Comparison of ENCODE assay signal across 1 cellular context in the genomic region with DNA sequence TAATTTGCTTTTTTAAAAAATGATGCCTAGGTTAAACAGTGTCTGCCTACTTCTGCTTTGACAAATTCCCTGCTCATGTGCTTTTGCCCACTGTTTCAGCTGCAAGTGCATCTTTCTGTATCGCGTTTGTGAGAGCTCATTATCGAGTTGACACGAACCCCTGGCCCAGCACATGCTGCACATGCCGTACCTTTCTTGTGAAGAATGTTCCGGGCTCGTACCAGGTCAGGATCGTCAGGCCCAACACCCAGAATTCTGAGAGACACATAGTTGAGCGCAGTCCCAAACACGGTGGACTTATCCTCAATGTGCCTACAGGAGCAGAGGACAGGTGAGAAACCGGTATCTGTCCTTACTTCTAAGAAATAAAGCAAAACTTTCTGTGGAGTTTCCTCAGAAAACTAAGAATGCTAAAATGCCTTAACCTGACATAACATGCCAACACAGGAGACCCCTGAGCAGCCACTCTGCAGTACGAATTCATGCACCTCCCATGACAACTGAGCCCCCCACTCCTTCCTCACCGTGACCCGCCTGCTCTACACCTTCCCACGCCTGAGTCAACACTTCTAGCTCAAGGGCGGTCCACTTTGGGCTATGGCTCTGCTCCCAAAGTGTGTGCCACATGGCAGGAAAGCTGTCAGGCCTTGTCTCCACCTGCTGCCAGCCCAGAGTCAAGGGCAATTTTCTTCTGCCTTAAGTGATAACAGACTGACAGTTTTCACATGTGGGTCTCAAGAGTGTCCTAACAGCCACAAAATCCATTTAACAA.
TF ChIP-seq lines count a peak whose summit lies in the region.

No MANE protein-coding gene starts in this region.

TF ChIP-seq in WTC11, 78 proteins besides CTCF, POLR2A, EP300 and RAD21:
- TF ChIP-seq TCF7 (CRISPR knock-in tag; IDR thresholded peaks at IDR 0.05; ENCODE audit: low read depth) (no peak), JUN (CRISPR knock-in tag; IDR thresholded peaks at IDR 0.05) (no peak), OVOL2 (CRISPR knock-in tag; IDR thresholded peaks at IDR 0.05; ENCODE audit: borderline replicate concordance) (no peak), IRF2 (CRISPR knock-in tag; IDR thresholded peaks at IDR 0.05; ENCODE audit: borderline replicate concordance, low read depth) (no peak), ELF4 (CRISPR knock-in tag; IDR thresholded peaks at IDR 0.05; ENCODE audit: low read depth) (no peak), SOX15 (CRISPR knock-in tag; IDR thresholded peaks at IDR 0.05) (no peak), IRF1 (CRISPR knock-in tag; IDR thresholded peaks at IDR 0.05) (no peak), ZNF219 (CRISPR knock-in tag; IDR thresholded peaks at IDR 0.05; ENCODE audit: borderline replicate concordance) (no peak), FOXP4 (CRISPR knock-in tag; IDR thresholded peaks at IDR 0.05) (no peak)
- TF ChIP-seq, protein P1, sequence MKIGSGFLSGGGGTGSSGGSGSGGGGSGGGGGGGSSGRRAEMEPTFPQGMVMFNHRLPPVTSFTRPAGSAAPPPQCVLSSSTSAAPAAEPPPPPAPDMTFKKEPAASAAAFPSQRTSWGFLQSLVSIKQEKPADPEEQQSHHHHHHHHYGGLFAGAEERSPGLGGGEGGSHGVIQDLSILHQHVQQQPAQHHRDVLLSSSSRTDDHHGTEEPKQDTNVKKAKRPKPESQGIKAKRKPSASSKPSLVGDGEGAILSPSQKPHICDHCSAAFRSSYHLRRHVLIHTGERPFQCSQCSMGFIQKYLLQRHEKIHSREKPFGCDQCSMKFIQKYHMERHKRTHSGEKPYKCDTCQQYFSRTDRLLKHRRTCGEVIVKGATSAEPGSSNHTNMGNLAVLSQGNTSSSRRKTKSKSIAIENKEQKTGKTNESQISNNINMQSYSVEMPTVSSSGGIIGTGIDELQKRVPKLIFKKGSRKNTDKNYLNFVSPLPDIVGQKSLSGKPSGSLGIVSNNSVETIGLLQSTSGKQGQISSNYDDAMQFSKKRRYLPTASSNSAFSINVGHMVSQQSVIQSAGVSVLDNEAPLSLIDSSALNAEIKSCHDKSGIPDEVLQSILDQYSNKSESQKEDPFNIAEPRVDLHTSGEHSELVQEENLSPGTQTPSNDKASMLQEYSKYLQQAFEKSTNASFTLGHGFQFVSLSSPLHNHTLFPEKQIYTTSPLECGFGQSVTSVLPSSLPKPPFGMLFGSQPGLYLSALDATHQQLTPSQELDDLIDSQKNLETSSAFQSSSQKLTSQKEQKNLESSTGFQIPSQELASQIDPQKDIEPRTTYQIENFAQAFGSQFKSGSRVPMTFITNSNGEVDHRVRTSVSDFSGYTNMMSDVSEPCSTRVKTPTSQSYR (CRISPR knock-in tag; IDR thresholded peaks at IDR 0.05): no peak
- TF ChIP-seq, protein P2, sequence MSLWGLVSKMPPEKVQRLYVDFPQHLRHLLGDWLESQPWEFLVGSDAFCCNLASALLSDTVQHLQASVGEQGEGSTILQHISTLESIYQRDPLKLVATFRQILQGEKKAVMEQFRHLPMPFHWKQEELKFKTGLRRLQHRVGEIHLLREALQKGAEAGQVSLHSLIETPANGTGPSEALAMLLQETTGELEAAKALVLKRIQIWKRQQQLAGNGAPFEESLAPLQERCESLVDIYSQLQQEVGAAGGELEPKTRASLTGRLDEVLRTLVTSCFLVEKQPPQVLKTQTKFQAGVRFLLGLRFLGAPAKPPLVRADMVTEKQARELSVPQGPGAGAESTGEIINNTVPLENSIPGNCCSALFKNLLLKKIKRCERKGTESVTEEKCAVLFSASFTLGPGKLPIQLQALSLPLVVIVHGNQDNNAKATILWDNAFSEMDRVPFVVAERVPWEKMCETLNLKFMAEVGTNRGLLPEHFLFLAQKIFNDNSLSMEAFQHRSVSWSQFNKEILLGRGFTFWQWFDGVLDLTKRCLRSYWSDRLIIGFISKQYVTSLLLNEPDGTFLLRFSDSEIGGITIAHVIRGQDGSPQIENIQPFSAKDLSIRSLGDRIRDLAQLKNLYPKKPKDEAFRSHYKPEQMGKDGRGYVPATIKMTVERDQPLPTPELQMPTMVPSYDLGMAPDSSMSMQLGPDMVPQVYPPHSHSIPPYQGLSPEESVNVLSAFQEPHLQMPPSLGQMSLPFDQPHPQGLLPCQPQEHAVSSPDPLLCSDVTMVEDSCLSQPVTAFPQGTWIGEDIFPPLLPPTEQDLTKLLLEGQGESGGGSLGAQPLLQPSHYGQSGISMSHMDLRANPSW (CRISPR knock-in tag; conservative IDR thresholded peaks at IDR 0.05; ENCODE audit: low read depth): no peak
- TF ChIP-seq, protein P3, sequence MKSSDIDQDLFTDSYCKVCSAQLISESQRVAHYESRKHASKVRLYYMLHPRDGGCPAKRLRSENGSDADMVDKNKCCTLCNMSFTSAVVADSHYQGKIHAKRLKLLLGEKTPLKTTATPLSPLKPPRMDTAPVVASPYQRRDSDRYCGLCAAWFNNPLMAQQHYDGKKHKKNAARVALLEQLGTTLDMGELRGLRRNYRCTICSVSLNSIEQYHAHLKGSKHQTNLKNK (CRISPR knock-in tag; IDR thresholded peaks at IDR 0.05): no peak
